17 cellular contexts compared by ENCODE assay signal in the genomic region with DNA sequence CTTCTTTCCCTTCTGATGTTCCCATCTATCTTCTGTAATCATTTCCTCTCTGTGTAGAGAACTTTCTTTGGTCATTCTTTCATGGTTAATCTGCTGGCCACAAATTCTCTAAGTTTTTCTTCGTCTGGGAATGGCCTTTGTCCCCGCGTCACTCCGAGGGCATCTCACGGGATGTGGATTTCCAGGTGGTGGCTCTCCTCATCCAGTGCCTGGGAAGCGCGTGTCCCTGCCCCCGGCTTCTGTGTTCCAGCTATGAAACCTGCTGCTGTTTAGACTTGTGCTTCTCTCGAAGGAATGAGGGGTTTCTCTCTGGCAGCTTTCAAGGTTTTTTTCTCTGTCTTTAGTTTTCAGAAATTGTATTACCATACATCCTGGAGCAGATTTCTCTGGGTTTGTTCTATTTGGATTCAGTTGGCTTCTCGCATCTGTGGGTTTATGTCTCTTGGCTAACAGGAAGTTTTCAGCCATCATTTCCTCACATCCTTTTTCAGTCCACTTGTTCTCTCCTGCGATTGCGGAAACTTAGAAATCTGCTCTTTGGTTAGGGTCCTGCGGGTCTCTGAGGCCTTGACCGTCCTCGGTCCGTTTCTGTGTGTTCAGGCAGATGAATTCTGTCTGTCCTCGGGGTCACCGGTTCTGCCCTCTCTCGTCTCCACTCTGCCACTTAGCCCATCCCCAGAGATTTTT. TPM values are rescaled to one million over a fixed set of nuclear protein-coding genes. Genes with fewer than 3 reads are reported as not detected.
A peak's percentile ranks its signal among the peaks of the same experiment; 100 is the strongest.
DNase-seq lines count a peak whose midpoint lies in the region; ATAC-seq and TF ChIP-seq lines count a peak whose summit lies in the region.
"Had no signal": no experiment of that assay in that cellular context is flagged by ENCODE, and none has a peak within 500 bp of the region (broad histone marks: within the 10 kb centered on the region; RNA-seq: fewer than 3 reads in every experiment).

No MANE protein-coding gene starts in this region.

- H4K91ac ChIP-seq in trophoblast cell (ENCODE audit: low read depth, low read length), result peak overlapping the region; percentile 39

- no peak for ATAC-seq in activated T-helper 17 cell treated with anti-CD3 and anti-CD28 coated beads, Interleukin-2, amount 50 U/mL, for 72 hours (replicated peaks)
- no peak for ATAC-seq in GM21515 (IDR thresholded peaks at IDR 0.05; ENCODE audit: unreplicated experiment)
- ATAC-seq: activated T-cell treated with anti-CD3 and anti-CD28 coated beads, Interleukin-2, amount 50 U/mL, for 72 hours; left lobe of liver; PC-3; psoas muscle had no signal

- peaks cover 23% of the 10 kb centered on the region for H3K4me1 Mint-ChIP-seq in Caco-2 (ENCODE audit: low read depth, unreplicated experiment)
- H3K4me1 Mint-ChIP-seq in activated T-helper 17 cell treated with anti-CD3 and anti-CD28 coated beads, Interleukin-2, amount 50 U/mL, for 72 hours, result no peaks in the 10 kb centered on the region
- H3K4me1 Mint-ChIP-seq: activated CD4-positive, alpha-beta memory T cell treated with anti-CD3 and anti-CD28 coated beads, Interleukin-2, amount 10 ng/mL, durations not matched to agents 7 days and 5 days; activated naive CD8-positive, alpha-beta T cell treated with anti-CD3 and anti-CD28 coated beads, Interleukin-2, amount 10 ng/mL, durations not matched to agents 7 days and 5 days had no signal

- H3K4ac ChIP-seq in trophoblast cell (ENCODE audit: low read depth, low read length), result no peak overlapping the region

- H3K23ac ChIP-seq in trophoblast cell (ENCODE audit: low read length), result no peak overlapping the region

- no peaks in the 10 kb centered on the region for H3K9me3 ChIP-seq in Caco-2
- peaks cover 3% of the 10 kb centered on the region for H3K9me3 ChIP-seq in trophoblast cell (ENCODE audit: insufficient read depth, low read depth, low read length)
- H3K9me3 ChIP-seq in GM23248 (ENCODE audit: low read depth), result no peaks in the 10 kb centered on the region
- H3K9me3 ChIP-seq: BE2C, psoas muscle had no signal

- no peak overlapping the region for H4K12ac ChIP-seq in trophoblast cell (ENCODE audit: low read depth, low read length)

- no CpG with 5 or more reads among the region's 19 CpGs for WGBS in trophoblast cell (ENCODE audit: extremely low coverage, insufficient coverage, insufficient read length)
- WGBS in GM23248 (ENCODE audit: low coverage in 1 of 2, low lambda C conversion rate in 2 of 2, missing lambda C conversion rate in 2 of 2), 2 experiments, result 93% methylated on average over 19 of the region's 19 CpGs

- H3K27ac ChIP-seq in trophoblast cell (ENCODE audit: low read depth, low read length), result no peak overlapping the region
- H3K27ac ChIP-seq in GM23248, result no peak overlapping the region
- H3K27ac ChIP-seq: brain microvascular endothelial cell, epithelial cell of prostate, psoas muscle had no signal

- intact Hi-C loops in Caco-2 (cut with micrococcal nuclease; ENCODE audit: unreplicated experiment), result no loop called here

- TF ChIP-seq CTCF in Caco-2 (IDR thresholded peaks at IDR 0.05; ENCODE audit: insufficient read depth in 1 of 2, low read depth in 1 of 2, low read length in 1 of 2, severe bottlenecking in 1 of 2, unreplicated experiment in 1 of 2), result no peak

- POLR2A ChIA-PET in Caco-2 (lab: Charles Lee), result no interaction called here

- H3K9ac ChIP-seq in trophoblast cell (ENCODE audit: low read length), result no peak overlapping the region
- H3K9ac ChIP-seq in GM23248, result no peak overlapping the region

- H3K79me2 ChIP-seq in trophoblast cell (ENCODE audit: control insufficient read depth, insufficient read depth, low read length, poor library complexity) (peaks cover 12% of the 10 kb centered on the region), GM23248 (ENCODE audit: insufficient read depth) (peaks cover 54% of the 10 kb centered on the region)

- DNase-seq in Caco-2 (no peak), MV-4-11 (lab: John Stamatoyannopoulos, UW) (peak; percentile 20), trophoblast cell (no peak), A172 (ENCODE audit: low spot score) (no peak), GM23248 (no peak)
- DNase-seq: activated CD4-positive, alpha-beta memory T cell treated with anti-CD3 and anti-CD28 coated beads, Interleukin-2, amount 10 ng/mL, durations not matched to agents 7 days and 5 days; activated naive CD8-positive, alpha-beta T cell treated with anti-CD3 and anti-CD28 coated beads, Interleukin-2, amount 10 ng/mL, durations not matched to agents 7 days and 5 days; activated T-cell treated with anti-CD3 and anti-CD28 coated beads, Interleukin-2, amount 50 U/mL, for 72 hours; brain microvascular endothelial cell; NCI-H1694 treated with DMSO at 0.1 percent for 48 hours; PC-3; psoas muscle had no signal

- H3K27me3 ChIP-seq in Caco-2 (replicated peaks; ENCODE audit: control insufficient read depth, insufficient read depth, low read length) (no peaks in the 10 kb centered on the region), trophoblast cell (ENCODE audit: insufficient read depth, low read length) (no peaks in the 10 kb centered on the region), GM23248 (replicated peaks; ENCODE audit: insufficient read depth) (no peaks in the 10 kb centered on the region)
- H3K27me3 ChIP-seq: BE2C, brain microvascular endothelial cell had no signal

- CTCF ChIA-PET in Caco-2 (lab: Charles Lee), result no interaction called here

- peak overlapping the region; percentile 6 for H3K27ac Mint-ChIP-seq in Caco-2 (ENCODE audit: unreplicated experiment)
- peak overlapping the region; percentile 58 for H3K27ac Mint-ChIP-seq in activated T-helper 17 cell treated with anti-CD3 and anti-CD28 coated beads, Interleukin-2, amount 50 U/mL, for 72 hours
- H3K27ac Mint-ChIP-seq: activated CD4-positive, alpha-beta memory T cell treated with anti-CD3 and anti-CD28 coated beads, Interleukin-2, amount 10 ng/mL, durations not matched to agents 7 days and 5 days; activated naive CD8-positive, alpha-beta T cell treated with anti-CD3 and anti-CD28 coated beads, Interleukin-2, amount 10 ng/mL, durations not matched to agents 7 days and 5 days; activated T-cell treated with anti-CD3 and anti-CD28 coated beads, Interleukin-2, amount 50 U/mL, for 72 hours had no signal

- H3K4me1 ChIP-seq in Caco-2 (peaks cover 17% of the 10 kb centered on the region), trophoblast cell (ENCODE audit: control insufficient read depth in 1 of 2, insufficient read depth in 2 of 2, low read length in 2 of 2) (peaks cover 24 to 27% of the 10 kb centered on the region in 2 experiments), GM23248 (ENCODE audit: insufficient read depth) (no peaks in the 10 kb centered on the region)
- H3K4me1 ChIP-seq: psoas muscle had no signal

- no peaks in the 10 kb centered on the region for H3K9me2 ChIP-seq in GM23248 (ENCODE audit: insufficient read depth)

- H2BK120ac ChIP-seq in trophoblast cell (ENCODE audit: insufficient read depth, low read length, poor library complexity), result no peak overlapping the region

- no peak overlapping the region for H3K14ac ChIP-seq in trophoblast cell (ENCODE audit: low read length)

- no peak overlapping the region for H3K4me3 Mint-ChIP-seq in Caco-2 (ENCODE audit: unreplicated experiment)
- H3K4me3 Mint-ChIP-seq in activated T-helper 17 cell treated with anti-CD3 and anti-CD28 coated beads, Interleukin-2, amount 50 U/mL, for 72 hours, result no peak overlapping the region
- H3K4me3 Mint-ChIP-seq: activated CD4-positive, alpha-beta memory T cell treated with anti-CD3 and anti-CD28 coated beads, Interleukin-2, amount 10 ng/mL, durations not matched to agents 7 days and 5 days; activated naive CD8-positive, alpha-beta T cell treated with anti-CD3 and anti-CD28 coated beads, Interleukin-2, amount 10 ng/mL, durations not matched to agents 7 days and 5 days; activated T-cell treated with anti-CD3 and anti-CD28 coated beads, Interleukin-2, amount 50 U/mL, for 72 hours had no signal

- in situ Hi-C loops in GM23248 (cut with MboI), result no loop called here

- H3K79me1 ChIP-seq in trophoblast cell (ENCODE audit: low read length), result peaks cover 22% of the 10 kb centered on the region

- BruUV-seq in Caco-2 (replicated peaks; lab: Mats Ljungman, UMichigan), result no TSS peak

- no peak overlapping the region for H3K18ac ChIP-seq in trophoblast cell (ENCODE audit: low read length)

- no peaks in the 10 kb centered on the region; the same call in 1 of the 2 replicates for H4K20me1 ChIP-seq in GM23248 (ENCODE audit: insufficient read depth)

- peaks cover 7% of the 10 kb centered on the region; the same call in 1 of the 2 replicates for H3F3A ChIP-seq in GM23248 (ENCODE audit: insufficient read depth)

- no peak overlapping the region for H4K8ac ChIP-seq in trophoblast cell (ENCODE audit: low read depth, low read length)

- peak overlapping the region; percentile 16 for H2BK5ac ChIP-seq in trophoblast cell (ENCODE audit: low read depth, low read length, poor library complexity)

- no peak overlapping the region for H2BK12ac ChIP-seq in trophoblast cell (ENCODE audit: low read length)

- H3K4me2 ChIP-seq in trophoblast cell (ENCODE audit: low read length) (no peak overlapping the region), GM23248 (ENCODE audit: unreplicated experiment) (no peak overlapping the region)

- no peaks in the 10 kb centered on the region for H3K27me3 Mint-ChIP-seq in Caco-2 (ENCODE audit: insufficient read depth, unreplicated experiment)
- H3K27me3 Mint-ChIP-seq in activated T-helper 17 cell treated with anti-CD3 and anti-CD28 coated beads, Interleukin-2, amount 50 U/mL, for 72 hours, result no peaks in the 10 kb centered on the region
- H3K27me3 Mint-ChIP-seq: activated CD4-positive, alpha-beta memory T cell treated with anti-CD3 and anti-CD28 coated beads, Interleukin-2, amount 10 ng/mL, durations not matched to agents 7 days and 5 days; activated naive CD8-positive, alpha-beta T cell treated with anti-CD3 and anti-CD28 coated beads, Interleukin-2, amount 10 ng/mL, durations not matched to agents 7 days and 5 days had no signal

- H3K9me3 Mint-ChIP-seq in Caco-2 (ENCODE audit: unreplicated experiment), result no peaks in the 10 kb centered on the region
- H3K9me3 Mint-ChIP-seq in activated T-helper 17 cell treated with anti-CD3 and anti-CD28 coated beads, Interleukin-2, amount 50 U/mL, for 72 hours, result no peaks in the 10 kb centered on the region
- H3K9me3 Mint-ChIP-seq: activated CD4-positive, alpha-beta memory T cell treated with anti-CD3 and anti-CD28 coated beads, Interleukin-2, amount 10 ng/mL, durations not matched to agents 7 days and 5 days; activated naive CD8-positive, alpha-beta T cell treated with anti-CD3 and anti-CD28 coated beads, Interleukin-2, amount 10 ng/mL, durations not matched to agents 7 days and 5 days; activated T-cell treated with anti-CD3 and anti-CD28 coated beads, Interleukin-2, amount 50 U/mL, for 72 hours had no signal

- peaks cover 74% of the 10 kb centered on the region for H3K36me3 Mint-ChIP-seq in Caco-2 (ENCODE audit: insufficient read depth, unreplicated experiment)
- H3K36me3 Mint-ChIP-seq in activated T-helper 17 cell treated with anti-CD3 and anti-CD28 coated beads, Interleukin-2, amount 50 U/mL, for 72 hours (ENCODE audit: low read depth), result peaks cover 71% of the 10 kb centered on the region

- no peak overlapping the region for H2AFZ ChIP-seq in trophoblast cell (ENCODE audit: insufficient read depth, low read length, poor library complexity)
- H2AFZ ChIP-seq in GM23248, result no peak overlapping the region

- H3K36me3 ChIP-seq in Caco-2 (ENCODE audit: control insufficient read depth, insufficient read depth, low read length) (peaks cover 4% of the 10 kb centered on the region), trophoblast cell (ENCODE audit: control insufficient read depth in 1 of 2, insufficient read depth in 2 of 2, low read length in 2 of 2) (peaks cover 31 to 38% of the 10 kb centered on the region in 2 experiments), GM23248 (ENCODE audit: low read depth) (peaks cover 47% of the 10 kb centered on the region)

- H2AK5ac ChIP-seq in trophoblast cell (ENCODE audit: low read length), result no peak overlapping the region

- no peak overlapping the region for H3K4me3 ChIP-seq in Caco-2 (ENCODE audit: low read depth, low read length)
- no peak overlapping the region for H3K4me3 ChIP-seq in trophoblast cell (ENCODE audit: low read depth, low read length)
- H3K4me3 ChIP-seq in GM23248, result no peak overlapping the region
- H3K4me3 ChIP-seq: psoas muscle had no signal

RNA-seq across cellular contexts. Expression of a gene that starts 36.9 kb away (rescaled TPM):
- 59.4 and 59.9 TPM in 2 replicates for total RNA-seq in Caco-2 (2022)
- 10 to 100 TPM; 18.5 to 24.4 TPM for total RNA-seq in activated T-helper 17 cell treated with anti-CD3 and anti-CD28 coated beads, Interleukin-2, amount 50 U/mL, for 72 hours
- polyA plus RNA-seq in trophoblast cell (2013), result 15.9 and 16.7 TPM in 2 replicates
- 14.0 and 18.6 TPM in 2 replicates for total RNA-seq in A172 (2014; rRNA removed; shearing (Covaris generic))
- 9.9 and 22.1 TPM in 2 replicates for total RNA-seq in GM23248 (2014; rRNA removed; shearing (Covaris generic))
- polyA plus RNA-seq in GM23248 (2016; fragmentation: Nextera tagmentation; extraction: Ambion mirVana), result 7.2 and 11.1 TPM in 2 replicates

RNA-seq across cellular contexts. Expression of a gene that starts 57.1 kb away (rescaled TPM):
- total RNA-seq in Caco-2 (2022), result 136 and 140 TPM in 2 replicates
- total RNA-seq in activated T-helper 17 cell treated with anti-CD3 and anti-CD28 coated beads, Interleukin-2, amount 50 U/mL, for 72 hours, result 100 to 1,000 TPM in 1 of 2 donors, 10 to 100 TPM in 1; 98.1 to 188 TPM
- 59.9 and 61.4 TPM in 2 replicates for polyA plus RNA-seq in trophoblast cell (2013)
- total RNA-seq in A172 (2014; rRNA removed; shearing (Covaris generic)), result 129 and 162 TPM in 2 replicates
- total RNA-seq in GM23248 (2014; rRNA removed; shearing (Covaris generic)), result 59.6 and 74.8 TPM in 2 replicates
- polyA plus RNA-seq in GM23248 (2016; fragmentation: Nextera tagmentation; extraction: Ambion mirVana), result 122 and 127 TPM in 2 replicates
